ENCODE assay signal across 9 cellular contexts in genomic region chr11:118565062-118565461, GRCh38. TPM values are rescaled to one million over a fixed set of nuclear protein-coding genes. Genes with fewer than 3 reads are reported as not detected.
A peak's percentile ranks its signal among the peaks of the same experiment; 100 is the strongest.
DNase-seq lines count a peak whose midpoint lies in the region; ATAC-seq and TF ChIP-seq lines count a peak whose summit lies in the region.
"Had no signal": no experiment of that assay in that cellular context is flagged by ENCODE, and none has a peak within 500 bp of the region (broad histone marks: within the 10 kb centered on the region; RNA-seq: fewer than 3 reads in every experiment).

No MANE protein-coding gene starts in this region.

- H3K36me3 ChIP-seq in gastrocnemius medialis, result peaks cover 0 to under 1% of the 10 kb centered on the region in 2 donors

- intact Hi-C loops in gastrocnemius medialis (cut with DNase I; ENCODE audit: low total_unique reads), result loop anchor here (5.0 to 10.0 kb wide), 4 partner anchors 33 to 420 kb away; partner anchors contain the start of genes ATP5MG and TMEM25

- H3K27me3 ChIP-seq in gastrocnemius medialis, result no peaks in the 10 kb centered on the region

- H3K27ac ChIP-seq in VCaP, result peak overlapping the region; percentile 78; the same call in 1 of the 2 replicates
- peak overlapping the region; percentile 38 to 85 (median 82) for H3K27ac ChIP-seq in gastrocnemius medialis

- ATAC-seq in gastrocnemius medialis, result no peak

- peaks cover 7% of the 10 kb centered on the region in 2 donors for H3K4me1 ChIP-seq in gastrocnemius medialis

- peak overlapping the region; percentile 72 to 86 (median 78) for H3K4me3 ChIP-seq in gastrocnemius medialis

- in situ Hi-C loops in gastrocnemius medialis (cut with MboI; ENCODE audit: low sequenced_read_pairs in 4 of 4), result no loop called here

- TF ChIP-seq POLR2A in gastrocnemius medialis (IDR thresholded peaks at IDR 0.05), result no peak

- no peaks in the 10 kb centered on the region for H3K9me3 ChIP-seq in gastrocnemius medialis

- no peak for TF ChIP-seq CTCF in VCaP (conservative IDR thresholded peaks at IDR 0.05)
- no peak for TF ChIP-seq CTCF in gastrocnemius medialis (IDR thresholded peaks at IDR 0.05 in 4 of 5, conservative IDR thresholded peaks at IDR 0.05 in 1 of 5)

- DNase-seq in EH (ENCODE audit: low read depth), result peak; percentile 8
- peak; percentile 19 for DNase-seq in globus pallidus (ENCODE audit: low spot score)
- no peak for DNase-seq in gastrocnemius medialis
- no peak for DNase-seq in epidermal melanocyte (ENCODE audit: insufficient read length, low spot score)
- no peak for DNase-seq in T-helper 9 cell
- no peak for DNase-seq in kidney glomerular epithelial cell (lab: John Stamatoyannopoulos, UW)
- DNase-seq in stimulated activated CD4-positive, alpha-beta T cell treated with anti-CD3 and anti-CD28 coated beads, Interleukin-2, amount 100 ng/mL, for 24 hours, result no peak
- DNase-seq: NCI-H510A treated with DMSO at 0.1 percent for 48 hours had no signal

RNA-seq across cellular contexts. Expression of gene IFT46, which starts 0.7 kb away (rescaled TPM):
- 10 to 100 TPM; 14.1 to 25.1 (median 15.4) TPM for total RNA-seq in gastrocnemius medialis

RNA-seq across cellular contexts. Expression of gene ARCN1, which starts 7.1 kb away (rescaled TPM):
- 10 to 100 TPM; 48.7 to 78.7 (median 65.4) TPM for total RNA-seq in gastrocnemius medialis

RNA-seq across cellular contexts. Expression of gene TMEM25, which starts 34.1 kb away (rescaled TPM):
- total RNA-seq in gastrocnemius medialis, result 10 to 100 TPM in 2 of 4 donors, 1 to 10 TPM in 2; 2.5 to 36.6 (median 10.7) TPM

RNA-seq across cellular contexts. Expression of gene TTC36, which starts 37.8 kb away (rescaled TPM):
- 1 to 10 TPM in 1 of 4 donors, under 1 TPM in 1, not detected in 2; 0.55 to 3.8 TPM for total RNA-seq in gastrocnemius medialis

RNA-seq across cellular contexts. Expression of gene PHLDB1, which starts 42.4 kb away (rescaled TPM):
- total RNA-seq in gastrocnemius medialis, result 10 to 100 TPM; 16.5 to 35.7 (median 22.7) TPM

Comparison
In these comparisons a context has a peak if more than half of its experiments do, and no peak if none do; other contexts are left out.
1. DNase-seq: peak in EH (single experiment) and globus pallidus (single experiment); none in gastrocnemius medialis (0 of 2), epidermal melanocyte (single experiment), T-helper 9 cell (single experiment), kidney glomerular epithelial cell (single experiment) and stimulated activated CD4-positive, alpha-beta T cell treated with anti-CD3 and anti-CD28 coated beads, Interleukin-2, amount 100 ng/mL, for 24 hours (0 of 2).